ENCODE assay signal across 26 cellular contexts in the genomic region with DNA sequence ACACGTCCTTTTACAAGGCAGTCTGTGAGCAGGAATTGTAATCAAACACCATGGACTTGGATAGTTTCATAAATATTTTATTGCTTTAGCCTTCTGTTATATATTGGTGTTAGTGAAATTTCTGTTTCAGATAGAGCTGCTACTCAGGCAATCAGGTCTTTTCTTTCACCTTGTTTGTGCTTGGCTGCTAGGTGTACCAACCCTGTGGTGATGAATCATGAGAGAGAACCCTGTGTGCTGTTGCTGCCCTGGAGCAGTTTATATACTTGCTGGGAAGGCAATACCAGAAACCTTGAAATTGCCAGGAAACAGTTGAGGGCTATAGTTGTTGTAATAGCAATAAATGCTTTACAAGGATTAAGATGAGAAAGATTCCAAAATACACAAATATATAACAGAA.
"Had no signal": no experiment of that assay in that cellular context is flagged by ENCODE, and none has a peak within 500 bp of the region (broad histone marks: within the 10 kb centered on the region; RNA-seq: fewer than 3 reads in every experiment).

No MANE protein-coding gene starts in this region.

- DNase-seq: kidney; left ventricle myocardium inferior; naive B cell; natural killer cell; nephron progenitor cell; occipital lobe; psoas muscle; right lobe of liver; stimulated activated CD4-positive, alpha-beta T cell treated with anti-CD3 and anti-CD28 coated beads, Interleukin-1b, Interleukin-23, amount 100 ng/mL, for 48 hours; stimulated activated CD4-positive, alpha-beta T cell treated with anti-CD3 and anti-CD28 coated beads, Interleukin-2, amount 100 ng/mL, for 48 hours; stimulated activated CD4-positive, alpha-beta T cell treated with anti-CD3 and anti-CD28 coated beads, Interleukin-4, amount 100 ng/mL, for 4 hours; stimulated activated CD8-positive, alpha-beta memory T cell treated with anti-CD3 and anti-CD28 coated beads, Interleukin-4, amount 100 ng/mL, for 48 hours; stimulated activated naive CD4-positive, alpha-beta T cell treated with Interleukin-2 at 50 U/mL for 16 hours; stimulated activated naive CD8-positive, alpha-beta T cell treated with anti-CD3 and anti-CD28 coated beads, Interleukin-15, amount 100 ng/mL, for 72 hours; substantia nigra; uterus had no signal

- H3K4me3 ChIP-seq: left ventricle myocardium inferior, lung, neural progenitor cell, psoas muscle, right atrium auricular region, right lobe of liver, smooth muscle cell, tibial nerve, uterus had no signal

- H3K36me3 Mint-ChIP-seq: memory B cell; naive B cell; natural killer cell; neural progenitor cell; stimulated activated memory B cell treated with anti-CD40 and anti-IgM and Interleukin-4, amounts not matched to agents 10 μg/mL and 1 μg/mL and 100 μg/mL, for 72 hours; type B pancreatic cell had no signal

- H3K27me3 Mint-ChIP-seq: memory B cell; naive B cell; stimulated activated memory B cell treated with anti-CD40 and anti-IgM and Interleukin-4, amounts not matched to agents 10 μg/mL and 1 μg/mL and 100 μg/mL, for 72 hours; stimulated activated naive CD8-positive, alpha-beta T cell treated with anti-CD3 and anti-CD28 coated beads, Interleukin-15, amount 100 ng/mL, for 72 hours; type B pancreatic cell had no signal

- H3K27ac Mint-ChIP-seq: memory B cell; naive B cell; natural killer cell; nephron progenitor cell; neural progenitor cell; stimulated activated memory B cell treated with anti-CD40 and anti-IgM and Interleukin-4, amounts not matched to agents 10 μg/mL and 1 μg/mL and 100 μg/mL, for 72 hours; stimulated activated naive CD8-positive, alpha-beta T cell treated with anti-CD3 and anti-CD28 coated beads, Interleukin-15, amount 100 ng/mL, for 72 hours; type B pancreatic cell had no signal

- H3K9me3 ChIP-seq: neutrophil, psoas muscle, right lobe of liver, uterus had no signal

- H3K27ac ChIP-seq: left ventricle myocardium inferior, neural progenitor cell, neutrophil, parathyroid adenoma, psoas muscle, right atrium auricular region, right lobe of liver, tibial nerve, uterus had no signal

- H3K4me1 Mint-ChIP-seq: memory B cell; naive B cell; natural killer cell; nephron progenitor cell; neural progenitor cell; stimulated activated memory B cell treated with anti-CD40 and anti-IgM and Interleukin-4, amounts not matched to agents 10 μg/mL and 1 μg/mL and 100 μg/mL, for 72 hours; stimulated activated naive CD8-positive, alpha-beta T cell treated with anti-CD3 and anti-CD28 coated beads, Interleukin-15, amount 100 ng/mL, for 72 hours had no signal

- H2AFZ ChIP-seq: neural progenitor cell, parathyroid adenoma had no signal

- H3K79me2 ChIP-seq: parathyroid adenoma had no signal

- H3K4me3 Mint-ChIP-seq: memory B cell; naive B cell; natural killer cell; nephron progenitor cell; neural progenitor cell; stimulated activated memory B cell treated with anti-CD40 and anti-IgM and Interleukin-4, amounts not matched to agents 10 μg/mL and 1 μg/mL and 100 μg/mL, for 72 hours; stimulated activated naive CD8-positive, alpha-beta T cell treated with anti-CD3 and anti-CD28 coated beads, Interleukin-15, amount 100 ng/mL, for 72 hours; type B pancreatic cell had no signal

- H3K27me3 ChIP-seq: neural progenitor cell, neutrophil, right atrium auricular region, right lobe of liver, tibial nerve, uterus had no signal

- ATAC-seq: natural killer cell; psoas muscle; right lobe of liver; stimulated activated memory B cell treated with anti-CD40 and anti-IgM and Interleukin-4, amounts not matched to agents 10 μg/mL and 1 μg/mL and 100 μg/mL, for 72 hours; stimulated activated naive CD8-positive, alpha-beta T cell treated with anti-CD3 and anti-CD28 coated beads, Interleukin-15, amount 100 ng/mL, for 72 hours had no signal

- H3K4me1 ChIP-seq: left ventricle myocardium inferior, parathyroid adenoma, psoas muscle, right atrium auricular region, right lobe of liver, tibial nerve, uterus had no signal

- H3K4me2 ChIP-seq: neural progenitor cell, smooth muscle cell had no signal

- H3K36me3 ChIP-seq: left ventricle myocardium inferior, neural progenitor cell, neutrophil, right atrium auricular region, right lobe of liver, tibial nerve, uterus had no signal
